ENCODE assay signal across 33 cellular contexts in genomic region chr3:158765518-158766205, GRCh38. TPM values are rescaled to one million over a fixed set of nuclear protein-coding genes. Genes with fewer than 3 reads are reported as not detected.
A peak's percentile ranks its signal among the peaks of the same experiment; 100 is the strongest.
DNase-seq lines count a peak whose midpoint lies in the region; ATAC-seq, FAIRE-seq and TF ChIP-seq lines count a peak whose summit lies in the region.
"Had no signal": no experiment of that assay in that cellular context is flagged by ENCODE, and none has a peak within 500 bp of the region (broad histone marks: within the 10 kb centered on the region; RNA-seq: fewer than 3 reads in every experiment).

No MANE protein-coding gene starts in this region.

- H3K4me2 ChIP-seq in SK-N-SH: no peak overlapping the region

- no peak for DNase-seq in SK-N-SH
- DNase-seq in RCC 7860 (ENCODE audit: low spot score): peak; percentile 17
- DNase-seq in dermis blood vessel endothelial cell: peak; percentile 37
- DNase-seq in A673 (ENCODE audit: low spot score): no peak
- DNase-seq in NCI-H446 treated with DMSO at 0.1 percent for 48 hours (lab: John Stamatoyannopoulos, UW): no peak
- no peak for DNase-seq in GM12892 (ENCODE audit: insufficient read length)
- DNase-seq: activated CD8-positive, alpha-beta T cell treated with anti-CD3 and anti-CD28 coated beads for 36 hours; anterior cingulate cortex; BE2C; CD8-positive, alpha-beta memory T cell; cerebellar nuclear complex; DMS 273 treated with DMSO at 0.1 percent for 48 hours; GF-D8; glutamatergic neuron; kidney; natural killer cell; NCI-H1105 treated with DMSO at 0.1 percent for 48 hours; NCI-H510A treated with DMSO at 0.1 percent for 48 hours; NK-92 treated with Interleukin-12 subunit alpha and Interleukin-12 subunit beta, amount 100 ng/mL, for 24 hours; SJCRH30; T-cell; thyroid gland had no signal

- H3F3A ChIP-seq in SK-N-SH (replicated peaks; ENCODE audit: insufficient read depth): peaks cover 6% of the 10 kb centered on the region

- H3K4me3 ChIP-seq in SK-N-SH (ENCODE audit: low read depth in 2 of 2, low read length in 1 of 2) (no peak overlapping the region), A673 (ENCODE audit: low read depth, low read length, poor library complexity, severe bottlenecking) (no peak overlapping the region)
- H3K4me3 ChIP-seq: SJCRH30, skin epidermis, thyroid gland had no signal

- WGBS in SK-N-SH (ENCODE audit: low lambda C conversion rate): 100% methylated on average over 2 of the region's 3 CpGs

- no peaks in the 10 kb centered on the region for H3K36me3 ChIP-seq in SK-N-SH (replicated peaks in 1 of 2; ENCODE audit: control insufficient read depth in 1 of 2, insufficient read depth in 2 of 2, low read length in 1 of 2)
- no peaks in the 10 kb centered on the region for H3K36me3 ChIP-seq in A673 (ENCODE audit: insufficient read depth, low read length, poor library complexity, severe bottlenecking)
- H3K36me3 ChIP-seq: BE2C, SJCRH30, thyroid gland had no signal

- TF ChIP-seq CTCF in SK-N-SH (IDR thresholded peaks at IDR 0.05) (no peak), A673 (conservative IDR thresholded peaks at IDR 0.05; ENCODE audit: low read depth, low read length) (no peak)

- H3K9me3 ChIP-seq in SK-N-SH: no peaks in the 10 kb centered on the region
- no peaks in the 10 kb centered on the region for H3K9me3 ChIP-seq in A673 (ENCODE audit: low read depth, low read length, poor library complexity, severe bottlenecking)
- H3K9me3 ChIP-seq: BE2C, SJCRH30, thyroid gland had no signal

- TF ChIP-seq POLR2A in GM12892 (IDR thresholded peaks at IDR 0.05; ENCODE audit: low read depth, low read length): no peak

- TF ChIP-seq EP300 in SK-N-SH (IDR thresholded peaks at IDR 0.05; ENCODE audit: borderline replicate concordance in 1 of 2, low read depth in 1 of 2, low read length in 1 of 2): no peak

- TF ChIP-seq RAD21 in SK-N-SH (IDR thresholded peaks at IDR 0.05; ENCODE audit: low read length): no peak

- H3K79me2 ChIP-seq in SK-N-SH (ENCODE audit: insufficient read depth): no peaks in the 10 kb centered on the region

- H3K4me1 ChIP-seq in SK-N-SH (ENCODE audit: control insufficient read depth in 1 of 2, insufficient read depth in 2 of 2, low read depth in 1 of 2, low read length in 1 of 2): peaks cover 4 to 29% of the 10 kb centered on the region in 2 experiments; a peak in 3 of 4 replicates
- H3K4me1 ChIP-seq in A673 (ENCODE audit: insufficient read depth, low read length, poor library complexity, severe bottlenecking): no peaks in the 10 kb centered on the region
- H3K4me1 ChIP-seq: BE2C had no signal

- intact Hi-C loops in A673 (cut with micrococcal nuclease; ENCODE audit: unreplicated experiment): no loop called here

- BruUV-seq in A673 (replicated peaks; lab: Mats Ljungman, UMichigan): no TSS peak

- POLR2A ChIA-PET in SK-N-SH (lab: Yijun Ruan, JAX): no interaction called here
- POLR2A ChIA-PET in A673 (lab: Charles Lee; ENCODE audit: low non-redundant PET): no interaction called here

- no peak for FAIRE-seq in RCC 7860 (lab: Jason Lieb, UNC)
- no peak for FAIRE-seq in GM12892 (lab: Jason Lieb, UNC)
- FAIRE-seq: A204.1, endothelial cell of umbilical vein, GM19239, H54, kidney, TTC549 had no signal

- H3K9ac ChIP-seq in SK-N-SH: no peak overlapping the region

- no peaks in the 10 kb centered on the region for H4K20me1 ChIP-seq in SK-N-SH (ENCODE audit: insufficient read depth)

- no peak for ATAC-seq in SK-N-SH treated with all-trans-retinoic acid at 6 μM for 48 hours
- no peak for ATAC-seq in GM21786 (IDR thresholded peaks at IDR 0.05; ENCODE audit: unreplicated experiment)
- ATAC-seq: activated CD4-positive, CD25-positive, alpha-beta regulatory T cell treated with anti-CD3 and anti-CD28 coated beads, Interleukin-2, amount 50 U/mL, for 24 hours; activated CD8-positive, alpha-beta T cell treated with anti-CD3 and anti-CD28 coated beads for 36 hours; activated naive CD4-positive, alpha-beta T cell treated with anti-CD3 and anti-CD28 coated beads, Interleukin-2, amount 50 U/mL, for 72 hours; natural killer cell; T-cell had no signal

- H2AFZ ChIP-seq in SK-N-SH (ENCODE audit: low read depth): no peak overlapping the region

- no peaks in the 10 kb centered on the region for H3K9me2 ChIP-seq in SK-N-SH

- CTCF ChIA-PET in SK-N-SH (lab: Yijun Ruan, JAX) (interaction anchor here (0.7 to 5.8 kb wide), 6 partner anchors 9 to 122 kb away, joined by 3 to 29 read pairs (median 4); no protein-coding TSS in a partner anchor), A673 (lab: Charles Lee) (no interaction called here)

- no peaks in the 10 kb centered on the region for H3K27me3 ChIP-seq in SK-N-SH (ENCODE audit: insufficient read depth)
- H3K27me3 ChIP-seq in A673 (replicated peaks; ENCODE audit: insufficient read depth, low read depth, low read length, poor library complexity): no peaks in the 10 kb centered on the region
- H3K27me3 ChIP-seq: BE2C, SJCRH30, thyroid gland had no signal

- H3K27ac ChIP-seq in SK-N-SH (ENCODE audit: low read depth in 2 of 2, low read length in 1 of 2) (no peak overlapping the region), A673 (ENCODE audit: low read depth, low read length, poor library complexity, severe bottlenecking) (no peak overlapping the region)
- H3K27ac ChIP-seq: SJCRH30, thyroid gland had no signal

TF ChIP-seq in SK-N-SH, 30 proteins besides CTCF, POLR2A, EP300 and RAD21:
- TF ChIP-seq RXRA (IDR thresholded peaks at IDR 0.05; ENCODE audit: borderline replicate concordance, low read depth): 0 out of 2 replicates have a peak, but pooled peaks have one; percentile 32
- TF ChIP-seq NFIC (IDR thresholded peaks at IDR 0.05; ENCODE audit: borderline replicate concordance): 0 out of 2 replicates have a peak, but pooled peaks have one; percentile 11
- TF ChIP-seq USF1 (IDR thresholded peaks at IDR 0.05; ENCODE audit: borderline replicate concordance, low read depth): no peak
- no peak for TF ChIP-seq JUND (IDR thresholded peaks at IDR 0.05)

TF ChIP-seq in SK-N-SH treated with all-trans-retinoic acid at 6 μM for 48 hours, 23 proteins besides CTCF, POLR2A, EP300 and RAD21:
- no peak for TF ChIP-seq ZFP30 (CRISPR knock-in tag; IDR thresholded peaks at IDR 0.05)
- no peak for TF ChIP-seq CREB5 (CRISPR knock-in tag; IDR thresholded peaks at IDR 0.05; ENCODE audit: low read depth)
- no peak for TF ChIP-seq POU6F1 (CRISPR knock-in tag; IDR thresholded peaks at IDR 0.05; ENCODE audit: borderline replicate concordance, low read depth)
- no peak for TF ChIP-seq CSRNP3 (CRISPR knock-in tag; IDR thresholded peaks at IDR 0.05)
- TF ChIP-seq ZNF8 (CRISPR knock-in tag; IDR thresholded peaks at IDR 0.05): no peak
- no peak for TF ChIP-seq PPARA (CRISPR knock-in tag; IDR thresholded peaks at IDR 0.05; ENCODE audit: borderline replicate concordance)
- no peak for TF ChIP-seq BACH2 (CRISPR knock-in tag; IDR thresholded peaks at IDR 0.05; ENCODE audit: borderline replicate concordance)
- no peak for TF ChIP-seq CSDC2 (CRISPR knock-in tag; IDR thresholded peaks at IDR 0.05)

RNA-seq across cellular contexts. Expression of gene RARRES1, which starts 33.4 kb away (rescaled TPM):
- 0.11 and 0.15 TPM in 2 replicates for polyA plus RNA-seq in SK-N-SH (2012; rRNA removed)
- polyA plus RNA-seq in SK-N-SH (2012; cell fraction: cytosol; rRNA removed): 0.14 and 0.48 TPM in 2 replicates
- polyA plus RNA-seq in SK-N-SH (2012; cell fraction: nucleus; rRNA removed): 0.05 and 0.10 TPM in 2 replicates
- 1.3 and 6.0 TPM in 2 replicates for total RNA-seq in dermis blood vessel endothelial cell
- total RNA-seq in A673 (2021): 0.15 TPM in 1 of 2 replicates, not detected in the other
- 0.13 TPM for polyA plus RNA-seq in GM12892 (2012; ENCODE audit: missing spikeins)
- total RNA-seq: activated CD8-positive, alpha-beta T cell treated with anti-CD3 and anti-CD28 coated beads for 36 hours; activated naive CD4-positive, alpha-beta T cell treated with anti-CD3 and anti-CD28 coated beads, Interleukin-2, amount 50 U/mL, for 72 hours; CD8-positive, alpha-beta memory T cell; mononuclear cell; natural killer cell; SJCRH30; T-cell had no signal
- polyA plus RNA-seq: CD8-positive, alpha-beta memory T cell had no signal

RNA-seq across cellular contexts. Expression of gene MFSD1, which starts 36.2 kb away (rescaled TPM):
- polyA plus RNA-seq in SK-N-SH (2012; rRNA removed): 44.9 and 70.4 TPM in 2 replicates
- 62.0 and 65.7 TPM in 2 replicates for polyA plus RNA-seq in SK-N-SH (2012; cell fraction: cytosol; rRNA removed)
- 21.3 and 43.6 TPM in 2 replicates for polyA plus RNA-seq in SK-N-SH (2012; cell fraction: nucleus; rRNA removed)
- total RNA-seq in dermis blood vessel endothelial cell: 82.0 and 101 TPM in 2 replicates
- 15.2 and 16.1 TPM in 2 replicates for total RNA-seq in A673 (2021)
- polyA plus RNA-seq in GM12892 (2012; ENCODE audit: missing spikeins): 24.4 TPM

Comparison
In these comparisons a context has a peak if more than half of its experiments do, and no peak if none do; other contexts are left out.
1. DNase-seq: peak in RCC 7860 (single experiment) and dermis blood vessel endothelial cell (single experiment); none in SK-N-SH (single experiment), A673 (single experiment), NCI-H446 treated with DMSO at 0.1 percent for 48 hours (single experiment) and GM12892 (single experiment).